ENCODE assay signal across 8 cellular contexts in genomic region chr9:129174102-129174723, GRCh38. TPM values are rescaled to one million over a fixed set of nuclear protein-coding genes. Genes with fewer than 3 reads are reported as not detected.
DNase-seq lines count a peak whose midpoint lies in the region; ATAC-seq, FAIRE-seq and TF ChIP-seq lines count a peak whose summit lies in the region.

No MANE protein-coding gene starts in this region.

- no peaks in the 10 kb centered on the region for H3K36me3 ChIP-seq in CD4-positive, CD25-positive, alpha-beta regulatory T cell (ENCODE audit: control insufficient read depth, insufficient read depth, low read length)
- H3K36me3 ChIP-seq in OCI-LY1 (ENCODE audit: insufficient read depth, low read length): no peaks in the 10 kb centered on the region

- no peaks in the 10 kb centered on the region for H3K79me2 ChIP-seq in OCI-LY1 (ENCODE audit: insufficient read depth, low read length)

- H3K36me3 Mint-ChIP-seq in CD4-positive, CD25-positive, alpha-beta regulatory T cell: no peaks in the 10 kb centered on the region

- peak overlapping the region; percentile 28; the same call in 1 of the 2 replicates for H3K9ac ChIP-seq in OCI-LY1 (ENCODE audit: low read length)

- H3K9me3 ChIP-seq in CD4-positive, CD25-positive, alpha-beta regulatory T cell (ENCODE audit: control insufficient read depth in 2 of 2, low read length in 2 of 2): no peaks in the 10 kb centered on the region
- H3K9me3 ChIP-seq in OCI-LY1 (ENCODE audit: low read length) (no peaks in the 10 kb centered on the region), mononuclear cell (ENCODE audit: low read depth, low read length) (no peaks in the 10 kb centered on the region)

- H2AFZ ChIP-seq in OCI-LY1 (ENCODE audit: low read length): no peak overlapping the region

- no peaks in the 10 kb centered on the region for H3F3A ChIP-seq in OCI-LY1 (ENCODE audit: insufficient read depth, low read length)

- peaks cover 0 to 20% (median 6%) of the 10 kb centered on the region in 4 donors for H3K4me1 Mint-ChIP-seq in CD4-positive, CD25-positive, alpha-beta regulatory T cell

- H3K4me1 ChIP-seq in CD4-positive, CD25-positive, alpha-beta regulatory T cell (ENCODE audit: control insufficient read depth, insufficient read depth, low read length, poor library complexity, severe bottlenecking): peaks cover 43% of the 10 kb centered on the region
- H3K4me1 ChIP-seq in OCI-LY1 (ENCODE audit: insufficient read depth, low read length, severe bottlenecking) (peaks cover 44% of the 10 kb centered on the region), mononuclear cell (ENCODE audit: insufficient read depth, low read length) (peaks cover 48% of the 10 kb centered on the region)

- no peak overlapping the region for H3K27ac ChIP-seq in CD4-positive, CD25-positive, alpha-beta regulatory T cell (ENCODE audit: insufficient read depth, low read length, poor library complexity, severe bottlenecking)
- H3K27ac ChIP-seq in OCI-LY1 (ENCODE audit: low read depth, low read length, poor library complexity, severe bottlenecking): no peak overlapping the region

- no peak overlapping the region for H3K27ac Mint-ChIP-seq in CD4-positive, CD25-positive, alpha-beta regulatory T cell

- peaks cover 30% of the 10 kb centered on the region for H3K27me3 Mint-ChIP-seq in CD4-positive, CD25-positive, alpha-beta regulatory T cell

- H3K4me3 ChIP-seq in CD4-positive, CD25-positive, alpha-beta regulatory T cell (ENCODE audit: low read depth, low read length): peak overlapping the region; percentile 51
- peak overlapping the region; percentile 53 for H3K4me3 ChIP-seq in OCI-LY1 (ENCODE audit: low read depth, low read length, poor library complexity, severe bottlenecking)
- H3K4me3 ChIP-seq in epithelial cell of esophagus (ENCODE audit: low read length): peak overlapping the region; percentile 68
- H3K4me3 ChIP-seq in mononuclear cell (ENCODE audit: low read length): peak overlapping the region; percentile 61

- no peaks in the 10 kb centered on the region for H3K9me3 Mint-ChIP-seq in CD4-positive, CD25-positive, alpha-beta regulatory T cell

- peak; percentile 68 to 73 (median 72) for DNase-seq in CD4-positive, CD25-positive, alpha-beta regulatory T cell
- peak; percentile 80 for DNase-seq in HTR-8/SVneo (ENCODE audit: insufficient read length, low spot score)
- DNase-seq in activated T-cell treated with anti-CD3 and anti-CD28 coated beads for 4 hours: peak; percentile 78
- peak; percentile 90 for DNase-seq in epithelial cell of esophagus (ENCODE audit: low read depth)
- DNase-seq in stimulated activated CD8-positive, alpha-beta memory T cell treated with anti-CD3 and anti-CD28 coated beads, Interleukin-15, amount 100 ng/mL, for 48 hours (ENCODE audit: low read depth in 2 of 2): peak; percentile 60 to 61

- no peaks in the 10 kb centered on the region for H4K20me1 ChIP-seq in OCI-LY1 (ENCODE audit: insufficient read depth, low read length)

- peak overlapping the region; percentile 83 to 94 (median 91) for H3K4me3 Mint-ChIP-seq in CD4-positive, CD25-positive, alpha-beta regulatory T cell

- peaks cover 2% of the 10 kb centered on the region for H3K27me3 ChIP-seq in CD4-positive, CD25-positive, alpha-beta regulatory T cell (ENCODE audit: control insufficient read depth, insufficient read depth, low read length)
- H3K27me3 ChIP-seq in OCI-LY1 (ENCODE audit: insufficient read depth, low read length) (peaks cover 13% of the 10 kb centered on the region; the same call in 1 of the 2 replicates), mononuclear cell (ENCODE audit: insufficient read depth, low read length) (peaks cover 6% of the 10 kb centered on the region)

- peak; percentile 40 for FAIRE-seq in HTR-8/SVneo (lab: Jason Lieb, UNC)

- H3K9me2 ChIP-seq in OCI-LY1 (ENCODE audit: low read depth, low read length): no peaks in the 10 kb centered on the region

- peak; percentile 19 to 28 for ATAC-seq in CD4-positive, CD25-positive, alpha-beta regulatory T cell (ENCODE audit: low read depth in 2 of 2)
- ATAC-seq in HG03342 (IDR thresholded peaks at IDR 0.05; ENCODE audit: unreplicated experiment): no peak

- peak; percentile 87 for TF ChIP-seq CTCF in OCI-LY1 (IDR thresholded peaks at IDR 0.05; ENCODE audit: low read length)
- TF ChIP-seq CTCF in epithelial cell of esophagus (IDR thresholded peaks at IDR 0.05; ENCODE audit: insufficient read depth, low read depth, low read length, missing control alignments): peak; percentile 86

- H3K4me2 ChIP-seq in OCI-LY1 (ENCODE audit: low read length): peak overlapping the region; percentile 76

RNA-seq across cellular contexts. Expression of gene IER5L, which starts 3.8 kb away (rescaled TPM):
- total RNA-seq in CD4-positive, CD25-positive, alpha-beta regulatory T cell: 2.7 TPM
- polyA plus RNA-seq in CD4-positive, CD25-positive, alpha-beta regulatory T cell: not detected
- total RNA-seq in mononuclear cell: 13.2 TPM
